In genomic region chr7:99500637-99501009, GRCh38 we compare ENCODE assay signal across 8 cellular contexts. TPM values are rescaled to one million over a fixed set of nuclear protein-coding genes. Genes with fewer than 3 reads are reported as not detected.
DNase-seq lines count a peak whose midpoint lies in the region; ATAC-seq and TF ChIP-seq lines count a peak whose summit lies in the region.

No MANE protein-coding gene starts in this region.

- intact Hi-C loops in adrenal gland (cut with DNase I) = no loop called here

- H3K27me3 ChIP-seq in adrenal gland (no peaks in the 10 kb centered on the region), kidney epithelial cell (ENCODE audit: control insufficient read depth, insufficient read depth, low read length) (no peaks in the 10 kb centered on the region), suprapubic skin (no peaks in the 10 kb centered on the region)

- TF ChIP-seq EP300 in suprapubic skin (IDR thresholded peaks at IDR 0.05) = no peak

- 43 to 58% (median 47%) methylated on average over 15 to 16 of the region's 16 CpGs for WGBS in adrenal gland, 4 donors
- WGBS in suprapubic skin = 54% methylated on average over 16 of the region's 16 CpGs

- DNase-seq in NCI-H510A treated with DMSO at 0.1 percent for 48 hours (lab: John Stamatoyannopoulos, UW) = peak; percentile 3
- no peak for DNase-seq in NCI-H510A (lab: John Stamatoyannopoulos, UW)
- DNase-seq in adrenal gland = peak in 1 of 7 donors; percentile 57
- no peak for DNase-seq in kidney epithelial cell (ENCODE audit: low read depth)
- DNase-seq in suprapubic skin (ENCODE audit: low spot score in 2 of 2) = no peak
- DNase-seq in HCEC 1CT = no peak
- no peak for DNase-seq in foreskin melanocyte

- no peak for TF ChIP-seq POLR2A in adrenal gland (IDR thresholded peaks at IDR 0.05)
- TF ChIP-seq POLR2A in suprapubic skin (IDR thresholded peaks at IDR 0.05) = no peak

- no peak for ATAC-seq in HG02588 (IDR thresholded peaks at IDR 0.05; ENCODE audit: unreplicated experiment)

- H3K4me1 ChIP-seq in adrenal gland (replicated peaks in 1 of 2) = peaks cover 25 to 27% of the 10 kb centered on the region in 2 donors
- H3K4me1 ChIP-seq in suprapubic skin = peaks cover 30% of the 10 kb centered on the region

- H3K9me3 ChIP-seq in adrenal gland (replicated peaks in 1 of 3) = no peaks in the 10 kb centered on the region
- H3K9me3 ChIP-seq in suprapubic skin = no peaks in the 10 kb centered on the region

- peak overlapping the region in 4 of 5 donors; percentile 86 to 96 (median 92) for H3K27ac ChIP-seq in adrenal gland
- peak overlapping the region; percentile 98 for H3K27ac ChIP-seq in suprapubic skin

- no peak for TF ChIP-seq CTCF in adrenal gland (IDR thresholded peaks at IDR 0.05)
- TF ChIP-seq CTCF in kidney epithelial cell (IDR thresholded peaks at IDR 0.05; ENCODE audit: insufficient read depth, low read length, poor library complexity, severe bottlenecking) = no peak
- TF ChIP-seq CTCF in suprapubic skin (IDR thresholded peaks at IDR 0.05) = no peak

- H3K36me3 ChIP-seq in adrenal gland (replicated peaks in 1 of 2) (peaks cover 0 to 11% of the 10 kb centered on the region in 2 donors), kidney epithelial cell (ENCODE audit: control insufficient read depth, insufficient read depth, low read length) (no peaks in the 10 kb centered on the region), suprapubic skin (peaks cover 13% of the 10 kb centered on the region)

- peak overlapping the region; percentile 43 to 91 (median 70) for H3K4me3 ChIP-seq in adrenal gland
- H3K4me3 ChIP-seq in kidney epithelial cell (ENCODE audit: low read depth, low read length) = peak overlapping the region; percentile 97
- H3K4me3 ChIP-seq in suprapubic skin = peak overlapping the region; percentile 94

RNA-seq across cellular contexts. Expression of gene ZNF394, which starts 0.5 kb away (rescaled TPM):
- total RNA-seq in adrenal gland = 10 to 100 TPM; 11.8 to 29.5 (median 23.6) TPM
- 10 to 100 TPM; 10.5 to 31.0 (median 18.5) TPM for polyA plus RNA-seq in adrenal gland
- total RNA-seq in kidney epithelial cell = 15.2 and 25.9 TPM in 2 replicates
- total RNA-seq in suprapubic skin = 10 to 100 TPM; 39.4 to 63.2 (median 53.9) TPM

RNA-seq across cellular contexts. Expression of gene ZKSCAN5, which starts 3.8 kb away (rescaled TPM):
- 1 to 10 TPM; 7.3 to 9.9 (median 8.7) TPM for total RNA-seq in adrenal gland
- polyA plus RNA-seq in adrenal gland = 10 to 100 TPM in 1 of 3 donors, 1 to 10 TPM in 2; 4.5 to 12.1 (median 6.1) TPM
- total RNA-seq in kidney epithelial cell = 10.0 and 11.5 TPM in 2 replicates
- 1 to 10 TPM; 5.7 to 8.5 (median 7.4) TPM for total RNA-seq in suprapubic skin

RNA-seq across cellular contexts. Expression of gene ZNF789, which starts 27.9 kb away (rescaled TPM):
- total RNA-seq in adrenal gland (10 to 100 TPM in 1 of 8 donors, 1 to 10 TPM in 7; 1.5 to 10.5 (median 6.2) TPM), kidney epithelial cell (5.2 and 12.5 TPM in 2 replicates), suprapubic skin (10 to 100 TPM in 1 of 4 donors, 1 to 10 TPM in 3; 4.4 to 16.3 (median 5.3) TPM)
- 10 to 100 TPM; 11.7 to 22.8 (median 18.0) TPM for polyA plus RNA-seq in adrenal gland

RNA-seq across cellular contexts. Expression of gene ATP5MF, which starts 34.7 kb away (rescaled TPM):
- total RNA-seq in adrenal gland = 1,000 to 10,000 TPM in 2 of 8 donors, 100 to 1,000 TPM in 6; 281 to 1,322 (median 343) TPM
- 1,000 to 10,000 TPM in 1 of 3 donors, 100 to 1,000 TPM in 2; 816 to 1,527 (median 908) TPM for polyA plus RNA-seq in adrenal gland
- 1,123 and 1,863 TPM in 2 replicates for total RNA-seq in kidney epithelial cell
- total RNA-seq in suprapubic skin = 100 to 1,000 TPM; 463 to 798 (median 745) TPM

RNA-seq across cellular contexts. Expression of gene FAM200A, which starts 51.3 kb away (rescaled TPM):
- total RNA-seq in adrenal gland = 1 to 10 TPM; 4.0 to 8.9 (median 6.4) TPM
- polyA plus RNA-seq in adrenal gland = 10 to 100 TPM in 1 of 3 donors, 1 to 10 TPM in 2; 5.6 to 10.7 (median 9.3) TPM
- total RNA-seq in kidney epithelial cell = 7.6 and 8.2 TPM in 2 replicates
- 1 to 10 TPM; 2.7 to 6.9 (median 5.0) TPM for total RNA-seq in suprapubic skin
